ENCODE assay signal across 32 cellular contexts in the genomic region with DNA sequence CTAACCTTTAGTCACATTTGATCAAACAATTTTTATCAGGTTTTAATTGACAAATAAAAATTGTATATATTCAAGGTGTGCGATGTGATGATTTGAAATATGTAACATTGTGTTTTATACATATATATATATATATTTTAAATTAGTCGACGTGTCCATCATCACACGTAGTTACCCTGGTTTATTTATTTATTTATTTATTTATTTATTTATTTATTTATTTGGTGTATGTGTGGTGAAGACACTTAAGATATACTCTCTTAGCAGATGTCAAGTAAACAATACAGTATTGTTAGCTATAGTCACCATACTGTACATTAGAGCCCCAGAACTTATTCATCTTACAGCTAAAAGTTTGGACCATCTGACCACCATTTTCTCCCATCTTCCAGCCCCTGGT.
"Had no signal": no experiment of that assay in that cellular context is flagged by ENCODE, and none has a peak within 500 bp of the region (broad histone marks: within the 10 kb centered on the region; RNA-seq: fewer than 3 reads in every experiment).

No MANE protein-coding gene starts in this region.

- H3K36me3 ChIP-seq: adrenal gland, brain microvascular endothelial cell, breast epithelium had no signal

- H3K27me3 ChIP-seq: adrenal gland, body of pancreas, brain microvascular endothelial cell, breast epithelium had no signal

- H3K4me1 ChIP-seq: adrenal gland, body of pancreas, breast epithelium had no signal

- H3K4me3 ChIP-seq: adrenal gland, body of pancreas, breast epithelium had no signal

- H3K9me3 ChIP-seq: adrenal gland, breast epithelium had no signal

- DNase-seq: activated B cell treated with CpG ODN at 0.5 μM for 24 hours; activated CD4-positive, alpha-beta memory T cell treated with anti-CD3 and anti-CD28 coated beads for 36 hours; activated CD4-positive, alpha-beta T cell treated with anti-CD3 and anti-CD28 coated beads for 4 hours; activated CD4-positive, alpha-beta T cell treated with anti-CD3 and anti-CD28 coated beads, Interleukin-2, amount 10 ng/mL, durations not matched to agents 24 days and 14 days; activated CD4-positive, alpha-beta T cell treated with anti-CD3 and anti-CD28 coated beads, Interleukin-2, amount 50 U/mL, for 1 hour; activated CD4-positive, alpha-beta T cell treated with anti-CD3 and anti-CD28 coated beads, Interleukin-2, amount 50 U/mL, for 4 hours; activated CD4-positive, CD25-positive, alpha-beta regulatory T cell treated with anti-CD3 and anti-CD28 coated beads, Interleukin-2, amount 50 U/mL, for 72 hours; activated CD8-positive, alpha-beta memory T cell treated with anti-CD3 and anti-CD28 coated beads, Interleukin-2, amount 50 U/mL, for 4 hours; activated CD8-positive, alpha-beta T cell treated with anti-CD3 and anti-CD28 coated beads for 36 hours; activated effector memory CD4-positive, alpha-beta T cell treated with anti-CD3 and anti-CD28 coated beads, Interleukin-2, amount 50 U/mL, for 16 hours; activated gamma-delta T cell treated with Interleukin-2 at 50 U/mL for 16 hours; activated naive CD4-positive, alpha-beta T cell; activated naive CD4-positive, alpha-beta T cell treated with anti-CD3 and anti-CD28 coated beads for 36 hours; activated naive CD4-positive, alpha-beta T cell treated with anti-CD3 and anti-CD28 coated beads, Interleukin-2, amount 50 U/mL, for 16 hours; activated naive CD8-positive, alpha-beta T cell treated with anti-CD3 and anti-CD28 coated beads for 36 hours; activated T-cell treated with anti-CD3 and anti-CD28 coated beads for 4 hours; activated T-cell treated with anti-CD3 and anti-CD28 coated beads, Interleukin-2, amount 50 U/mL, for 1 hour; activated T-cell treated with anti-CD3 and anti-CD28 coated beads, Interleukin-2, amount 50 U/mL, for 4 hours; activated T-cell treated with anti-CD3 and anti-CD28 coated beads, Interleukin-2, amount 50 U/mL, for 72 hours; adrenal gland; amniotic stem cell; aorta; body of pancreas; brain microvascular endothelial cell; central memory CD4-positive, alpha-beta T cell; T-helper 1 cell; T-helper 2 cell; T-helper 9 cell had no signal

- H3K27ac ChIP-seq: adrenal gland, body of pancreas, brain microvascular endothelial cell, breast epithelium, VCaP had no signal

- FAIRE-seq: astrocyte, TTC549 had no signal
